ENCODE assay signal across 7 cellular contexts in genomic region chr11:17208257-17208999, GRCh38. TPM values are rescaled to one million over a fixed set of nuclear protein-coding genes. Genes with fewer than 3 reads are reported as not detected.
DNase-seq lines count a peak whose midpoint lies in the region; ATAC-seq and TF ChIP-seq lines count a peak whose summit lies in the region.

No MANE protein-coding gene starts in this region.

- H3K27me3 ChIP-seq in HCT116 (ENCODE audit: insufficient read depth, low read length) (no peaks in the 10 kb centered on the region), MG63 (no peaks in the 10 kb centered on the region), SJCRH30 (no peaks in the 10 kb centered on the region), brain microvascular endothelial cell (replicated peaks) (no peaks in the 10 kb centered on the region), iPS-15b (ENCODE audit: control insufficient read depth, insufficient read depth, low read length) (no peaks in the 10 kb centered on the region), sigmoid colon (no peaks in the 10 kb centered on the region)

- H3K9me3 ChIP-seq in HCT116 (ENCODE audit: control insufficient read depth in 1 of 2, insufficient read depth in 1 of 2, low read depth in 1 of 2, low read length in 2 of 2) (no peaks in the 10 kb centered on the region), MG63 (no peaks in the 10 kb centered on the region), SJCRH30 (replicated peaks) (no peaks in the 10 kb centered on the region), iPS-15b (ENCODE audit: control insufficient read depth, insufficient read depth, low read length) (no peaks in the 10 kb centered on the region), sigmoid colon (no peaks in the 10 kb centered on the region)

- peaks cover 8 to 21% of the 10 kb centered on the region in 2 experiments for H3K4me1 ChIP-seq in HCT116 (ENCODE audit: control insufficient read depth in 1 of 2, insufficient read depth in 2 of 2, low read length in 2 of 2)
- no peaks in the 10 kb centered on the region; the same call in 1 of the 2 replicates for H3K4me1 ChIP-seq in SJCRH30
- peaks cover 4% of the 10 kb centered on the region for H3K4me1 ChIP-seq in iPS-15b (ENCODE audit: control insufficient read depth, insufficient read depth, low read length)
- H3K4me1 ChIP-seq in sigmoid colon = peaks cover 0 to 27% (median 15%) of the 10 kb centered on the region in 4 donors

- H3K79me2 ChIP-seq in HCT116 (ENCODE audit: insufficient read depth, low read length) = peaks cover 39% of the 10 kb centered on the region

- no peak for TF ChIP-seq RAD21 in HCT116 (IDR thresholded peaks at IDR 0.05; ENCODE audit: low read depth)

- TF ChIP-seq EP300 in sigmoid colon (IDR thresholded peaks at IDR 0.05) = no peak

- RAD21 ChIA-PET in HCT116 (lab: Charles Lee; ENCODE audit: low non-redundant PET in 1 of 2, low total read pairs in 2 of 2, uncharacterized antibody in 2 of 2, unreplicated experiment in 2 of 2) = no interaction called here

- TSS peak; percentile 72 for BruUV-seq in HCT116 (replicated peaks; lab: Mats Ljungman, UMichigan)

- CTCF ChIA-PET in HCT116 (lab: Charles Lee) = interaction anchor here (0.9 to 1.0 kb wide), 2 partner anchors 9 to 271 kb away, joined by 3 read pairs; no protein-coding TSS in a partner anchor

- peak overlapping the region; percentile 75 for H2AFZ ChIP-seq in HCT116 (ENCODE audit: low read depth, low read length, poor library complexity, severe bottlenecking)

- H3K4me2 ChIP-seq in HCT116 (ENCODE audit: low read length) = peak overlapping the region; percentile 96

- POLR2A ChIA-PET in HCT116 (lab: Charles Lee) = interaction anchor here (0.6 to 1.2 kb wide), 6 partner anchors 14 to 131 kb away, joined by 3 to 8 read pairs (median 4); partner anchors contain the start of gene RPS13

- peak overlapping the region; percentile 89 to 90 for H3K4me3 ChIP-seq in HCT116 (replicated peaks in 1 of 2; ENCODE audit: low read depth in 1 of 2, low read length in 2 of 2)
- peak overlapping the region; percentile 82 for H3K4me3 ChIP-seq in MG63
- H3K4me3 ChIP-seq in SJCRH30 = peak overlapping the region; percentile 71
- peak overlapping the region; percentile 88 for H3K4me3 ChIP-seq in brain microvascular endothelial cell (ENCODE audit: low read depth, low read length)
- H3K4me3 ChIP-seq in iPS-15b (ENCODE audit: low read depth, low read length) = peak overlapping the region; percentile 90
- peak overlapping the region; percentile 69 to 96 (median 80) for H3K4me3 ChIP-seq in sigmoid colon

- no peaks in the 10 kb centered on the region for H3K36me3 ChIP-seq in HCT116 (ENCODE audit: control insufficient read depth in 1 of 2, insufficient read depth in 2 of 2, low read length in 2 of 2)
- H3K36me3 ChIP-seq in MG63 = no peaks in the 10 kb centered on the region
- H3K36me3 ChIP-seq in SJCRH30 = peaks cover 3% of the 10 kb centered on the region; the same call in 1 of the 2 replicates
- no peaks in the 10 kb centered on the region for H3K36me3 ChIP-seq in brain microvascular endothelial cell (replicated peaks)
- H3K36me3 ChIP-seq in iPS-15b (ENCODE audit: control insufficient read depth, insufficient read depth, low read length) = no peaks in the 10 kb centered on the region
- H3K36me3 ChIP-seq in sigmoid colon = no peaks in the 10 kb centered on the region

- in situ Hi-C loops in GM13976 (cut with MboI; ENCODE audit: low sequenced_read_pairs, unreplicated experiment) (loop anchor here (25.0 kb wide), 1 partner anchor 271 kb away; no protein-coding TSS in a partner anchor), brain microvascular endothelial cell (cut with HindIII; ENCODE audit: low pct_ligation_motif_present, low sequenced_read_pairs) (no loop called here)

- 2 to 3% methylated on average over 26 of the region's 26 CpGs for WGBS in sigmoid colon, 2 donors

- DNase-seq in GM13976 (ENCODE audit: low spot score) = peak; percentile 71
- DNase-seq in HCT116 (ENCODE audit: low read depth, low spot score) = peak; percentile 82
- peak; percentile 18 for DNase-seq in MG63
- DNase-seq in SJCRH30 = peak; percentile 74 to 80
- peak; percentile 50 for DNase-seq in brain microvascular endothelial cell
- DNase-seq in sigmoid colon = no peak

- peak; percentile 73 for ATAC-seq in HCT116

- TF ChIP-seq CTCF in GM13976 (IDR thresholded peaks at IDR 0.05; ENCODE audit: borderline replicate concordance, control extremely low read depth, extremely low read depth, insufficient read depth, missing control alignments) (no peak), HCT116 (IDR thresholded peaks at IDR 0.05 in 2 of 3, conservative IDR thresholded peaks at IDR 0.05 in 1 of 3; ENCODE audit: borderline replicate concordance in 1 of 3, insufficient read depth in 1 of 3, low read depth in 2 of 3, low read length in 2 of 3) (no peak), brain microvascular endothelial cell (IDR thresholded peaks at IDR 0.05; ENCODE audit: low read depth, low read length, missing control alignments) (no peak), sigmoid colon (IDR thresholded peaks at IDR 0.05) (no peak)

- peak overlapping the region; percentile 96 for H3K27ac ChIP-seq in HCT116 (ENCODE audit: low read depth, low read length)
- H3K27ac ChIP-seq in SJCRH30 = peak overlapping the region; percentile 84
- peak overlapping the region; percentile 83 for H3K27ac ChIP-seq in brain microvascular endothelial cell
- H3K27ac ChIP-seq in sigmoid colon = peak overlapping the region; percentile 90 to 98 (median 94)

- H3K9me2 ChIP-seq in HCT116 (ENCODE audit: insufficient read depth) = no peaks in the 10 kb centered on the region

- TF ChIP-seq POLR2A in HCT116 (IDR thresholded peaks at IDR 0.05; ENCODE audit: borderline replicate concordance, extremely low read depth, insufficient read depth, insufficient read length) (no peak), sigmoid colon (IDR thresholded peaks at IDR 0.05) (no peak)

- no peaks in the 10 kb centered on the region for H4K20me1 ChIP-seq in HCT116 (ENCODE audit: insufficient read depth)

- intact Hi-C loops in HCT116 (cut with micrococcal nuclease) = loop anchor here (1.0 kb wide), 1 partner anchor 34 kb away; no protein-coding TSS in a partner anchor
- intact Hi-C loops in sigmoid colon (cut with DNase I) = loop anchor here (1.0 to 5.0 kb wide), 4 partner anchors 68 to 1379 kb away; partner anchors contain the start of genes NCR3LG1, NUCB2, RPS13 and UEVLD

- H3K9ac ChIP-seq in HCT116 (ENCODE audit: low read length) (peak overlapping the region; percentile 93), iPS-15b (ENCODE audit: low read depth, low read length) (peak overlapping the region; percentile 97)

TF ChIP-seq in HCT116, 20 proteins besides CTCF, POLR2A, EP300 and RAD21 (continues in another document):
- TF ChIP-seq EZH2phosphoT487 (IDR thresholded peaks at IDR 0.05; ENCODE audit: borderline replicate concordance) (no peak), ZBTB33 (IDR thresholded peaks at IDR 0.05; ENCODE audit: extremely low read depth, insufficient replicate concordance, low read length) (no peak), ATF3 (IDR thresholded peaks at IDR 0.05) (no peak), REST (IDR thresholded peaks at IDR 0.05; ENCODE audit: low read depth) (no peak), SP1 (IDR thresholded peaks at IDR 0.05; ENCODE audit: low read depth) (peak; percentile 23), CBX3 (IDR thresholded peaks at IDR 0.05; ENCODE audit: low read depth) (no peak)

RNA-seq across cellular contexts. Expression of gene PIK3C2A, which starts 0.6 kb away (rescaled TPM):
- 51.6 TPM for total RNA-seq in HCT116 (2021; ENCODE audit: unreplicated experiment)
- 7.7 and 7.9 TPM in 2 replicates for polyA plus RNA-seq in HCT116 (2012)
- total RNA-seq in MG63 (2014; rRNA removed; shearing (Covaris generic); ENCODE audit: low replicate concordance) = 12.8 and 21.7 TPM in 2 replicates
- 61.0 and 64.3 TPM in 2 replicates for total RNA-seq in SJCRH30 (2014; rRNA removed; shearing (Covaris generic))
- 10 to 100 TPM; 52.9 to 72.6 (median 65.7) TPM for total RNA-seq in sigmoid colon
- polyA plus RNA-seq in sigmoid colon = 10 to 100 TPM in 1 of 3 donors, 1 to 10 TPM in 2; 6.0 to 10.0 (median 9.7) TPM
